ENCODE assay signal across 23 cellular contexts in genomic region chr6:150253489-150253888, GRCh38.
DNase-seq lines count a peak whose midpoint lies in the region; ATAC-seq, FAIRE-seq and TF ChIP-seq lines count a peak whose summit lies in the region.
"Had no signal": no experiment of that assay in that cellular context is flagged by ENCODE, and none has a peak within 500 bp of the region (broad histone marks: within the 10 kb centered on the region; RNA-seq: fewer than 3 reads in every experiment).

No MANE protein-coding gene starts in this region.

- no peaks in the 10 kb centered on the region for H3K36me3 Mint-ChIP-seq in natural killer cell treated with Interleukin-12 subunit alpha and Interleukin-12 subunit beta and Interleukin-15 and Interleukin-18, amount 100 ng/mL, for 72 hours
- H3K36me3 Mint-ChIP-seq in natural killer cell, result no peaks in the 10 kb centered on the region

- TF ChIP-seq CTCF in natural killer cell (IDR thresholded peaks at IDR 0.05), result no peak
- TF ChIP-seq CTCF in gastrocnemius medialis (IDR thresholded peaks at IDR 0.05 in 4 of 5, conservative IDR thresholded peaks at IDR 0.05 in 1 of 5), result no peak

- H3K27me3 ChIP-seq in gastrocnemius medialis, result no peaks in the 10 kb centered on the region
- no peaks in the 10 kb centered on the region for H3K27me3 ChIP-seq in H7 (ENCODE audit: control insufficient read depth, insufficient read depth, low read length)

- intact Hi-C loops in natural killer cell (cut with micrococcal nuclease) (no loop called here), gastrocnemius medialis (cut with DNase I; ENCODE audit: low total_unique reads) (loop anchor here (2.0 kb wide), 1 partner anchor 33 kb away; no protein-coding TSS in a partner anchor)

- DNase-seq in natural killer cell treated with Interleukin-12 subunit alpha and Interleukin-12 subunit beta and Interleukin-15 and Interleukin-18, amount 100 ng/mL, for 72 hours (ENCODE audit: low spot score), result no peak
- DNase-seq in natural killer cell (no peak), epithelial cell of prostate (ENCODE audit: low read depth, low spot score) (no peak), gastrocnemius medialis (no peak), H7 (no peak), GM19239 (ENCODE audit: insufficient read length, low spot score) (no peak), DMS79 treated with DMSO at 0.1 percent for 48 hours (lab: John Stamatoyannopoulos, UW) (no peak)
- DNase-seq: 8988T, DND-41, H9, NCI-H1105, NCI-H146, NCI-H2029, NCI-H2227 treated with DMSO at 0.1 percent for 48 hours, NCI-H526 treated with DMSO at 0.1 percent for 48 hours, RPMI8226, SHP77 treated with DMSO at 0.1 percent for 48 hours had no signal

- in situ Hi-C loops in gastrocnemius medialis (cut with MboI; ENCODE audit: low sequenced_read_pairs in 4 of 4), result no loop called here

- H3K4me3 ChIP-seq in gastrocnemius medialis, result no peak overlapping the region
- H3K4me3 ChIP-seq in H7 (ENCODE audit: insufficient read depth, low read depth, low read length), result no peak overlapping the region
- H3K4me3 ChIP-seq: GM23248, SK-N-MC had no signal

- no peak for FAIRE-seq in GM19239 (lab: Jason Lieb, UNC)
- FAIRE-seq: GM12892, HepG2 had no signal

- H3K27me3 Mint-ChIP-seq in natural killer cell treated with Interleukin-12 subunit alpha and Interleukin-12 subunit beta and Interleukin-15 and Interleukin-18, amount 100 ng/mL, for 72 hours, result peaks cover 20 to 24% of the 10 kb centered on the region in 2 donors
- peaks cover 14 to 26% of the 10 kb centered on the region in 2 donors for H3K27me3 Mint-ChIP-seq in natural killer cell (ENCODE audit: low read depth in 2 of 2)

- no peaks in the 10 kb centered on the region for H3K9me3 Mint-ChIP-seq in natural killer cell treated with Interleukin-12 subunit alpha and Interleukin-12 subunit beta and Interleukin-15 and Interleukin-18, amount 100 ng/mL, for 72 hours
- no peaks in the 10 kb centered on the region for H3K9me3 Mint-ChIP-seq in natural killer cell
- H3K9me3 Mint-ChIP-seq: HFFc6 had no signal

- H3K4me1 ChIP-seq in gastrocnemius medialis, result peaks cover 70 to 77% of the 10 kb centered on the region in 2 donors

- H3K27ac Mint-ChIP-seq in natural killer cell treated with Interleukin-12 subunit alpha and Interleukin-12 subunit beta and Interleukin-15 and Interleukin-18, amount 100 ng/mL, for 72 hours, result no peak overlapping the region
- no peak overlapping the region for H3K27ac Mint-ChIP-seq in natural killer cell
- H3K27ac Mint-ChIP-seq: H9, HFFc6 had no signal

- ATAC-seq in natural killer cell treated with Interleukin-12 subunit alpha and Interleukin-12 subunit beta and Interleukin-15 and Interleukin-18, amount 100 ng/mL, for 72 hours, result no peak
- ATAC-seq in natural killer cell (no peak), gastrocnemius medialis (no peak), GM19035 (IDR thresholded peaks at IDR 0.05; ENCODE audit: unreplicated experiment) (no peak)
- ATAC-seq: HepG2 had no signal

- peak overlapping the region; percentile 97 for H3K27ac ChIP-seq in epithelial cell of prostate
- peak overlapping the region; percentile 79 to 89 (median 84) for H3K27ac ChIP-seq in gastrocnemius medialis
- H3K27ac ChIP-seq: GM23248, SK-N-MC had no signal

- peak overlapping the region; percentile 26 for H3K4me3 Mint-ChIP-seq in natural killer cell treated with Interleukin-12 subunit alpha and Interleukin-12 subunit beta and Interleukin-15 and Interleukin-18, amount 100 ng/mL, for 72 hours
- H3K4me3 Mint-ChIP-seq in natural killer cell, result no peak overlapping the region
- H3K4me3 Mint-ChIP-seq: H9, HFFc6 had no signal

- H3K36me3 ChIP-seq in gastrocnemius medialis (no peaks in the 10 kb centered on the region), H7 (replicated peaks; ENCODE audit: control insufficient read depth, insufficient read depth, low read length) (no peaks in the 10 kb centered on the region)

- TF ChIP-seq POLR2A in gastrocnemius medialis (IDR thresholded peaks at IDR 0.05), result no peak

- no peaks in the 10 kb centered on the region for H3K9me3 ChIP-seq in gastrocnemius medialis

- H3K4me1 Mint-ChIP-seq in natural killer cell treated with Interleukin-12 subunit alpha and Interleukin-12 subunit beta and Interleukin-15 and Interleukin-18, amount 100 ng/mL, for 72 hours (ENCODE audit: low read depth in 2 of 2), result peaks cover 3 to 10% of the 10 kb centered on the region in 2 donors
- H3K4me1 Mint-ChIP-seq in natural killer cell, result no peaks in the 10 kb centered on the region
